Comparison of ENCODE assay signal across 8 cellular contexts in the genomic region with DNA sequence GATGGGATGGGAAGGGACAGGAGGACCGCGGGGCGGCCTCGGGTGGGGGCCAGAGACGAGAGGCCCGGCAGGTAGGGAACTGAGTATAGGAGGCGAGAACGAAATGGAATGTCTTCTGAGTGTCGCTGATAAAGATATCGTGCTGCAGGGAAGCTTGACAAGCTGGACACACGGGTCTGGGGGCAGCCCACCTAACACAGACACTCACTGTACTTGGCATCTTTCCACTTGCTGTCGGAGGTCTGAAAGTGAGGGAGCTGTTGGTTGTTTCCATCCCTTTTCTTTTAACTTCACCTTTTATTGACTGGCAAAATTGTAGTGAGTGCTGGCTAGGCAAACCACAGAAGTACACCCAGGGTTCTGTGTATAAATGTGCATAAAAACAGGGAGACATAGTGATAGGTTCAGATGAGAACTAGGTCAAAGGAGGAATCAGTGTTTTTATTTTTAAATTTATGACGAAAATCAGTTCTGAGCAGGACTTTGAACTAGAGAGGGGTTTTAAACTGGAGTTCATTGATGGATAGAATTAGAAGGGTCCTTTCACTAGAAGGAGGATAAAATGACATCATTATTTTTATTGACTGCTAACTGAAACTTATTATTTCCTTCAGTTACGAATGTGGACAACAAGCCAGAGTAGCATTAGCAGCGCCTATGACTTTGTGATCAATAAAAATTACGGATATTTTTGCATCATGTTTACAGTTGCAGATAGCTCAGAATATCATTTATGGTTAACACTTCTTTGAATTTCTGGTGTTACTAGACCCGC. TPM values are rescaled to one million over a fixed set of nuclear protein-coding genes. Genes with fewer than 3 reads are reported as not detected.
A peak's percentile ranks its signal among the peaks of the same experiment; 100 is the strongest.
DNase-seq lines count a peak whose midpoint lies in the region; ATAC-seq and TF ChIP-seq lines count a peak whose summit lies in the region.

No MANE protein-coding gene starts in this region.

- WGBS in lung, 2 donors = 14 to 19% methylated on average over 17 of the region's 17 CpGs
- 13 to 15% methylated on average over 16 to 17 of the region's 17 CpGs for WGBS in upper lobe of left lung, 2 donors

- no peak for TF ChIP-seq EP300 in upper lobe of left lung (IDR thresholded peaks at IDR 0.05)

- peaks cover 0 to 5% of the 10 kb centered on the region in 2 donors for H3K4me1 ChIP-seq in lung (ENCODE audit: control insufficient read depth in 2 of 2, insufficient read depth in 2 of 2, low read length in 2 of 2)
- peaks cover 20 to 31% (median 30%) of the 10 kb centered on the region in 4 donors for H3K4me1 ChIP-seq in upper lobe of left lung

- H3K4me3 ChIP-seq in MG63 = peak overlapping the region; percentile 86
- H3K4me3 ChIP-seq in brain microvascular endothelial cell (ENCODE audit: low read depth, low read length) = peak overlapping the region; percentile 89
- H3K4me3 ChIP-seq in lung = peak overlapping the region; percentile 97
- H3K4me3 ChIP-seq in upper lobe of left lung = peak overlapping the region; percentile 56 to 99 (median 96)

- no peaks in the 10 kb centered on the region for H3K9me3 ChIP-seq in MG63
- H3K9me3 ChIP-seq in lung (ENCODE audit: control insufficient read depth in 2 of 2, insufficient read depth in 1 of 2, low read length in 1 of 2) = no peaks in the 10 kb centered on the region
- no peaks in the 10 kb centered on the region for H3K9me3 ChIP-seq in upper lobe of left lung

- DNase-seq in EL = peak; percentile 29
- no peak for DNase-seq in MG63
- DNase-seq in brain microvascular endothelial cell = no peak
- DNase-seq in lung (ENCODE audit: low spot score) = no peak
- no peak for DNase-seq in upper lobe of left lung
- no peak for DNase-seq in GDM1 (lab: John Stamatoyannopoulos, UW)
- no peak for DNase-seq in NCI-H146 treated with DMSO at 0.1 percent for 48 hours (lab: John Stamatoyannopoulos, UW; ENCODE audit: unreplicated experiment)

- in situ Hi-C loops in brain microvascular endothelial cell (cut with HindIII; ENCODE audit: low pct_ligation_motif_present, low sequenced_read_pairs) = no loop called here

- ATAC-seq in GM21528 (IDR thresholded peaks at IDR 0.05; ENCODE audit: low FRiP score, unreplicated experiment) = peak; percentile 27
- ATAC-seq in lung (ENCODE audit: insufficient read depth, low FRiP score) = no peak
- peak in 1 of 2 donors; percentile 54 for ATAC-seq in upper lobe of left lung (ENCODE audit: low FRiP score in 2 of 2)

- no peak for TF ChIP-seq POLR2A in upper lobe of left lung (IDR thresholded peaks at IDR 0.05)

- H3K27me3 ChIP-seq in MG63 = no peaks in the 10 kb centered on the region
- H3K27me3 ChIP-seq in brain microvascular endothelial cell (replicated peaks) = no peaks in the 10 kb centered on the region
- no peaks in the 10 kb centered on the region for H3K27me3 ChIP-seq in lung (ENCODE audit: control insufficient read depth, insufficient read depth)
- H3K27me3 ChIP-seq in upper lobe of left lung = no peaks in the 10 kb centered on the region

- peaks cover 22% of the 10 kb centered on the region for H3K36me3 ChIP-seq in MG63
- H3K36me3 ChIP-seq in brain microvascular endothelial cell (replicated peaks) = peaks cover 6% of the 10 kb centered on the region
- peaks cover 0 to 6% of the 10 kb centered on the region in 2 donors for H3K36me3 ChIP-seq in lung (ENCODE audit: control insufficient read depth in 2 of 2, insufficient read depth in 2 of 2, low read length in 2 of 2)
- peaks cover 0 to 23% (median 0%) of the 10 kb centered on the region in 4 donors for H3K36me3 ChIP-seq in upper lobe of left lung

- H3K27ac ChIP-seq in brain microvascular endothelial cell = peak overlapping the region; percentile 18
- H3K27ac ChIP-seq in lung (ENCODE audit: low read depth in 1 of 2, low read length in 1 of 2) = peak overlapping the region; percentile 39 to 98
- peak overlapping the region; percentile 84 to 91 (median 88) for H3K27ac ChIP-seq in upper lobe of left lung

- TF ChIP-seq CTCF in brain microvascular endothelial cell (IDR thresholded peaks at IDR 0.05; ENCODE audit: low read depth, low read length, missing control alignments) = no peak
- no peak for TF ChIP-seq CTCF in lung (IDR thresholded peaks at IDR 0.05; ENCODE audit: control extremely low read depth, extremely low read depth)
- TF ChIP-seq CTCF in upper lobe of left lung (IDR thresholded peaks at IDR 0.05) = no peak

RNA-seq across cellular contexts. Expression of a gene that starts 0.8 kb away (rescaled TPM):
- 27.5 and 31.4 TPM in 2 replicates for total RNA-seq in MG63 (2014; rRNA removed; shearing (Covaris generic); ENCODE audit: low replicate concordance)
- 100 to 1,000 TPM in 1 of 2 donors, 10 to 100 TPM in 1; 57.8 to 138 TPM for total RNA-seq in lung
- polyA plus RNA-seq in lung = 10 to 100 TPM; 10.6 to 12.6 TPM
- 100 to 1,000 TPM in 1 of 6 donors, 10 to 100 TPM in 5; 56.4 to 122 (median 74.2) TPM for total RNA-seq in upper lobe of left lung

RNA-seq across cellular contexts. Expression of a gene that starts 21.3 kb away (rescaled TPM):
- 117 and 156 TPM in 2 replicates for total RNA-seq in MG63 (2014; rRNA removed; shearing (Covaris generic); ENCODE audit: low replicate concordance)
- total RNA-seq in lung (100 to 1,000 TPM; 144 to 382 TPM), upper lobe of left lung (100 to 1,000 TPM in 5 of 6 donors, 10 to 100 TPM in 1; 46.1 to 318 (median 183) TPM)
- 100 to 1,000 TPM; 122 to 431 TPM for polyA plus RNA-seq in lung

Comparison
In these comparisons a context has a peak if more than half of its experiments do, and no peak if none do; other contexts are left out.
1. H3K27ac ChIP-seq: peak in every context shown above with its lines; median percentile 88 in upper lobe of left lung; 68 in lung; 18 in brain microvascular endothelial cell.